Comparison of ENCODE assay signal across 10 cellular contexts in the genomic region with DNA sequence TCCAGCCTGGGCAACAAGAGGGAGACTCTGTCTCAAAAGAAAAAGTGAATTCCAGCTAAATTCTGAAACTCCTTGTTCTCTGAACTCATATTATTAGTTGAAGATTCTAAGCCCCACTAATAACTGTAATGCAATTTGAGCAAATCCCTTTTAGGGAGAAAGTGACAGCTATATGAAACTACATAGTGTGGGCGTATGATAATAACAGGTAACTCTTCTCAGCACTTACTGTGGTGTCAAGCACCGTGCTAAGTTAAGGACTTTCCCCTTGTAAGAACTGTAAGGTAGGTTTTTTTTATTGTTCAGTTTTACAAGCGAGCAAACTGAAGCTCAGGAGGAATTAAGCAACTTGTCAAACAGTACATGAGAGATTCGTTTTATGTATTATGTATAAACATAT. TPM values are rescaled to one million over a fixed set of nuclear protein-coding genes. Genes with fewer than 3 reads are reported as not detected.
DNase-seq lines count a peak whose midpoint lies in the region; ATAC-seq and TF ChIP-seq lines count a peak whose summit lies in the region.
"Had no signal": no experiment of that assay in that cellular context is flagged by ENCODE, and none has a peak within 500 bp of the region (broad histone marks: within the 10 kb centered on the region; RNA-seq: fewer than 3 reads in every experiment).

No MANE protein-coding gene starts in this region.

- TF ChIP-seq CTCF in left lung (IDR thresholded peaks at IDR 0.05): no peak

- peaks cover 0 to 3% of the 10 kb centered on the region in 2 donors for H3K9me3 ChIP-seq in left lung

- DNase-seq in left lung (no peak), Right ventricle myocardium superior (no peak), GM03348 (ENCODE audit: low spot score) (no peak)
- DNase-seq: heart right ventricle, NCI-H1048 had no signal

- ATAC-seq in GM18505 (IDR thresholded peaks at IDR 0.05; ENCODE audit: unreplicated experiment) (peak; percentile 52), GM21447 (IDR thresholded peaks at IDR 0.05; ENCODE audit: unreplicated experiment) (peak; percentile 50), HG03520 (IDR thresholded peaks at IDR 0.05; ENCODE audit: unreplicated experiment) (peak; percentile 51), left lung (peak; percentile 39), Right ventricle myocardium superior (ENCODE audit: poor library complexity) (no peak), HG02840 (IDR thresholded peaks at IDR 0.05; ENCODE audit: low FRiP score, unreplicated experiment) (no peak)
- ATAC-seq: heart right ventricle, Panc1 had no signal

- H3K36me3 ChIP-seq in left lung: peaks cover 0 to 11% of the 10 kb centered on the region in 2 donors

- no peak overlapping the region for H3K4me3 ChIP-seq in left lung
- H3K4me3 ChIP-seq: heart right ventricle had no signal

- TF ChIP-seq POLR2A in GM18505 (IDR thresholded peaks at IDR 0.05; ENCODE audit: borderline replicate concordance, extremely low read depth, insufficient read depth, insufficient read length): no peak

- no peaks in the 10 kb centered on the region for H3K27me3 ChIP-seq in left lung
- H3K27me3 ChIP-seq: heart right ventricle had no signal

- peaks cover 10 to 50% of the 10 kb centered on the region in 2 donors for H3K4me1 ChIP-seq in left lung

- H3K27ac ChIP-seq in left lung: peak overlapping the region; percentile 35
- H3K27ac ChIP-seq: heart right ventricle had no signal

- intact Hi-C loops in left lung (cut with DNase I) (no loop called here), Right ventricle myocardium superior (cut with DNase I) (no loop called here)

RNA-seq across cellular contexts. Expression of a gene that starts 5.4 kb away (rescaled TPM):
- 10 to 100 TPM; 57.0 to 69.9 TPM for total RNA-seq in left lung
- total RNA-seq in Right ventricle myocardium superior: 24.7 TPM

RNA-seq across cellular contexts. Expression of a gene that starts 8.4 kb away (rescaled TPM):
- total RNA-seq in left lung (10 to 100 TPM; 42.7 to 72.7 TPM), Right ventricle myocardium superior (41.5 TPM)

RNA-seq across cellular contexts. Expression of a gene that starts 43.7 kb away (rescaled TPM):
- total RNA-seq in left lung (10 to 100 TPM; 13.9 to 25.1 TPM), Right ventricle myocardium superior (6.7 TPM)

Comparison
In these comparisons a context has a peak if more than half of its experiments do, and no peak if none do; other contexts are left out.
1. ATAC-seq: peak in GM18505 (single experiment), GM21447 (single experiment), HG03520 (single experiment) and left lung (single experiment); none in Right ventricle myocardium superior (single experiment) and HG02840 (single experiment).